8 cellular contexts compared by ENCODE assay signal in the genomic region with DNA sequence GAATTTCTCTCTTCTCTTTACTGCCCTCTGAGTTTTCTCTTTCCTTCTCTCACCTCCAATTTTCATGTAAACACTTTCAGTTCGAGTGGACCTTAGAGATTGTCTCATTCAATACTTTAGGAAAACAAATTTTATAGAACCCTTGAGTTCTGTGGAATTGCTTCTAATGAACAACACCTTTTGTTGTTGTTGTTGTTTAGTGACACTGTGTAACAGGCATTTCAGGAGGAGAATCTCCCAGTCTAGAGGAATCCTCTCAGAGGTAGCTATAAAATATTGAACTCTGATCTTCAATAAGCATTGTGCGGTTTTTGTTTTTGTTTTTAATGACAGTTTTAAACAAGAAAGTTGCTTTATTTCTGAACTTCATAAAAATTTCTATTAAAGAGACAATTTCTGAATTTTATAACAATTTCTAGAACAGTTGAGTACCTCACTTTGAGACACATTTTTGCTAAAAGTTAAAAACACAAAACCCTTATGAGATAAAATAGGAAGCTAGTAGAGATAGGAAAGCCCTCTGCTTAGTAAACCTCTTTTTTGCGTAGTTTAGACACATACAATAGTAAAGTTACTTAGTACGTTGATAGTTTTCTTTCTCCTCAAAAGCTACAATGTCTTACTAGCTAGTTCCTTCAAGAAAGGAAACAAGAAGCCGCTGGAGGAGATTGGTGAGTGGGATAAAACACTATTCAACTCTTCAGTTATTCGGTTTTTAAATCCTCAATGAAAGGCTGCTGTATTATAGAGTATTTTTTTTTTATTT. TPM values are rescaled to one million over a fixed set of nuclear protein-coding genes. Genes with fewer than 3 reads are reported as not detected.
A peak's percentile ranks its signal among the peaks of the same experiment; 100 is the strongest.
DNase-seq lines count a peak whose midpoint lies in the region; ATAC-seq and TF ChIP-seq lines count a peak whose summit lies in the region.

No MANE protein-coding gene starts in this region.

- H3K4me1 ChIP-seq in mammary epithelial cell (ENCODE audit: insufficient read depth, low read length), result peaks cover 13% of the 10 kb centered on the region
- H3K4me1 ChIP-seq in naive thymus-derived CD4-positive, alpha-beta T cell (ENCODE audit: control insufficient read depth in 2 of 2, insufficient read depth in 2 of 2, low read length in 2 of 2), result peaks cover 0 to 9% of the 10 kb centered on the region in 2 donors

- dilution Hi-C loops in mammary epithelial cell (cut with HindIII; ENCODE audit: low sequenced_read_pairs), result no loop called here

- H4K20me1 ChIP-seq in mammary epithelial cell (ENCODE audit: insufficient read depth, low read length), result no peaks in the 10 kb centered on the region

- H2AFZ ChIP-seq in mammary epithelial cell (ENCODE audit: low read depth, low read length), result no peak overlapping the region

- 34% methylated on average over 6 of the region's 6 CpGs for WGBS in mammary epithelial cell (ENCODE audit: low coverage, missing lambda C conversion rate)

- H3K27me3 ChIP-seq in BJ (ENCODE audit: control insufficient read depth, insufficient read depth, low read length) (no peaks in the 10 kb centered on the region), mammary epithelial cell (ENCODE audit: insufficient read depth, low read length) (no peaks in the 10 kb centered on the region)
- no peaks in the 10 kb centered on the region for H3K27me3 ChIP-seq in naive thymus-derived CD4-positive, alpha-beta T cell (ENCODE audit: control insufficient read depth in 2 of 2, insufficient read depth in 2 of 2, low read length in 2 of 2)

- H3K36me3 ChIP-seq in BJ (ENCODE audit: control insufficient read depth, insufficient read depth, low read length) (no peaks in the 10 kb centered on the region), mammary epithelial cell (ENCODE audit: insufficient read depth, low read length) (no peaks in the 10 kb centered on the region)
- H3K36me3 ChIP-seq in naive thymus-derived CD4-positive, alpha-beta T cell (ENCODE audit: control insufficient read depth in 2 of 3, insufficient read depth in 3 of 3, low read length in 3 of 3), result peaks cover 0 to 4% (median 0%) of the 10 kb centered on the region in 3 experiments

- peaks cover 3 to 16% (median 4%) of the 10 kb centered on the region in 5 donors for H3K36me3 Mint-ChIP-seq in naive thymus-derived CD4-positive, alpha-beta T cell
- H3K36me3 Mint-ChIP-seq in activated CD4-positive, alpha-beta T cell treated with anti-CD3 and anti-CD28 coated beads, Interleukin-2, amount 10 ng/mL, durations not matched to agents 7 days and 5 days (ENCODE audit: low read depth), result peaks cover 9% of the 10 kb centered on the region

- intact Hi-C loops in mammary epithelial cell (cut with micrococcal nuclease), result no loop called here
- intact Hi-C loops in naive thymus-derived CD4-positive, alpha-beta T cell (cut with micrococcal nuclease), result no loop called here

- peak overlapping the region in 2 of 10 donors; percentile 11 to 33 for H3K4me3 Mint-ChIP-seq in naive thymus-derived CD4-positive, alpha-beta T cell
- H3K4me3 Mint-ChIP-seq in activated CD4-positive, alpha-beta T cell treated with anti-CD3 and anti-CD28 coated beads, Interleukin-2, amount 10 ng/mL, durations not matched to agents 7 days and 5 days, result no peak overlapping the region

- BruUV-seq in mammary epithelial cell (replicated peaks; lab: Mats Ljungman, UMichigan), result no TSS peak

- no peaks in the 10 kb centered on the region for H3K9me3 Mint-ChIP-seq in naive thymus-derived CD4-positive, alpha-beta T cell
- no peaks in the 10 kb centered on the region for H3K9me3 Mint-ChIP-seq in activated CD4-positive, alpha-beta T cell treated with anti-CD3 and anti-CD28 coated beads, Interleukin-2, amount 10 ng/mL, durations not matched to agents 7 days and 5 days

- H3K9me3 ChIP-seq in mammary epithelial cell (replicated peaks; ENCODE audit: insufficient read depth, low read length), result no peaks in the 10 kb centered on the region
- H3K9me3 ChIP-seq in naive thymus-derived CD4-positive, alpha-beta T cell (ENCODE audit: control insufficient read depth in 2 of 3, low read length in 3 of 3), result no peaks in the 10 kb centered on the region

- H3K4me3 ChIP-seq in BJ (ENCODE audit: low read depth, low read length), result peak overlapping the region; percentile 43
- peak overlapping the region; percentile 57 for H3K4me3 ChIP-seq in Jurkat, Clone E6-1 (ENCODE audit: low read length)
- H3K4me3 ChIP-seq in mammary epithelial cell (replicated peaks in 1 of 3; ENCODE audit: insufficient read depth in 1 of 3, low read depth in 2 of 3, low read length in 3 of 3), result peak overlapping the region in 2 of 3 experiments; percentile 69 to 73
- no peak overlapping the region for H3K4me3 ChIP-seq in naive thymus-derived CD4-positive, alpha-beta T cell (ENCODE audit: low read length)

- peak overlapping the region; percentile 99 for H3K27ac ChIP-seq in mammary epithelial cell (ENCODE audit: insufficient read depth, low read depth, low read length)
- peak overlapping the region; percentile 63 for H3K27ac ChIP-seq in naive thymus-derived CD4-positive, alpha-beta T cell (ENCODE audit: low read depth, low read length)

- no peak for ATAC-seq in naive thymus-derived CD4-positive, alpha-beta T cell
- ATAC-seq in HG02938 (IDR thresholded peaks at IDR 0.05; ENCODE audit: unreplicated experiment), result no peak
- ATAC-seq in GM19395 (IDR thresholded peaks at IDR 0.05; ENCODE audit: unreplicated experiment), result no peak
- ATAC-seq in GM21723 (IDR thresholded peaks at IDR 0.05; ENCODE audit: unreplicated experiment), result no peak

- in situ Hi-C loops in mammary epithelial cell (cut with MboI; ENCODE audit: low sequenced_read_pairs in 2 of 2), result no loop called here

- H3K9ac ChIP-seq in mammary epithelial cell (ENCODE audit: insufficient read depth, low read length), result peak overlapping the region; percentile 98

- TF ChIP-seq CTCF in BJ (IDR thresholded peaks at IDR 0.05; ENCODE audit: insufficient read depth, low read depth, low read length), result no peak
- no peak for TF ChIP-seq CTCF in mammary epithelial cell (conservative IDR thresholded peaks at IDR 0.05 in 1 of 2, IDR thresholded peaks at IDR 0.05 in 1 of 2; ENCODE audit: extremely low read depth in 1 of 2, insufficient read depth in 1 of 2, low read depth in 1 of 2, low read length in 2 of 2)

- POLR2A ChIA-PET in BJ (lab: Charles Lee), result interaction anchor here (0.6 kb wide), 1 partner anchor 10 kb away, joined by 3 read pairs; no protein-coding TSS in a partner anchor
- POLR2A ChIA-PET in naive thymus-derived CD4-positive, alpha-beta T cell (lab: Charles Lee), result interaction anchor here (0.8 to 3.7 kb wide), 3 partner anchors 9 to 46 kb away, joined by 3 to 15 read pairs (median 11); a partner anchor contains a TSS
- POLR2A ChIA-PET in activated CD4-positive, alpha-beta T cell treated with anti-CD3 and anti-CD28 coated beads, Interleukin-2, amount 10 ng/mL, durations not matched to agents 7 days and 5 days (lab: Charles Lee), result interaction anchor here (0.6 to 1.0 kb wide), 3 partner anchors 9 to 38 kb away, joined by 3 to 4 read pairs (median 3); no protein-coding TSS in a partner anchor

- H3K27me3 Mint-ChIP-seq in naive thymus-derived CD4-positive, alpha-beta T cell, result no peaks in the 10 kb centered on the region
- H3K27me3 Mint-ChIP-seq in activated CD4-positive, alpha-beta T cell treated with anti-CD3 and anti-CD28 coated beads, Interleukin-2, amount 10 ng/mL, durations not matched to agents 7 days and 5 days, result no peaks in the 10 kb centered on the region

- peak overlapping the region; percentile 89 for H3K4me2 ChIP-seq in mammary epithelial cell (ENCODE audit: insufficient read depth, low read depth, low read length)

- CTCF ChIA-PET in BJ (lab: Yijun Ruan, JAX) (interaction anchor here (1.2 to 2.0 kb wide), 3 partner anchors 10 to 51 kb away, joined by 3 to 5 read pairs (median 4); a partner anchor contains a TSS), mammary epithelial cell (lab: Charles Lee; ENCODE audit: low non-redundant PET) (interaction anchor here (0.7 to 0.9 kb wide), 2 partner anchors 46 kb away, joined by 3 to 4 read pairs; no protein-coding TSS in a partner anchor)
- CTCF ChIA-PET in naive thymus-derived CD4-positive, alpha-beta T cell (lab: Charles Lee), result interaction anchor here (0.6 to 1.0 kb wide), 2 partner anchors 9 to 14 kb away, joined by 3 to 7 read pairs; no protein-coding TSS in a partner anchor
- CTCF ChIA-PET in activated CD4-positive, alpha-beta T cell treated with anti-CD3 and anti-CD28 coated beads, Interleukin-2, amount 10 ng/mL, durations not matched to agents 7 days and 5 days (lab: Charles Lee), result interaction anchor here (0.7 to 1.7 kb wide), 5 partner anchors 10 to 41 kb away, joined by 3 to 6 read pairs (median 4); a partner anchor contains a TSS

- peaks cover 46% of the 10 kb centered on the region for H3K79me2 ChIP-seq in mammary epithelial cell (ENCODE audit: insufficient read depth, low read length)

- H3K27ac Mint-ChIP-seq in naive thymus-derived CD4-positive, alpha-beta T cell, result peak overlapping the region in 7 of 9 donors; percentile 12 to 95 (median 81)
- no peak overlapping the region for H3K27ac Mint-ChIP-seq in activated CD4-positive, alpha-beta T cell treated with anti-CD3 and anti-CD28 coated beads, Interleukin-2, amount 10 ng/mL, durations not matched to agents 7 days and 5 days

- peaks cover 14 to 62% (median 42%) of the 10 kb centered on the region in 7 donors for H3K4me1 Mint-ChIP-seq in naive thymus-derived CD4-positive, alpha-beta T cell
- peaks cover 19% of the 10 kb centered on the region for H3K4me1 Mint-ChIP-seq in activated CD4-positive, alpha-beta T cell treated with anti-CD3 and anti-CD28 coated beads, Interleukin-2, amount 10 ng/mL, durations not matched to agents 7 days and 5 days

- DNase-seq in BJ (ENCODE audit: low read depth) (no peak), mammary epithelial cell (peak; percentile 2)
- no peak for DNase-seq in Jurkat, Clone E6-1 (ENCODE audit: low read depth, low spot score)
- DNase-seq in naive thymus-derived CD4-positive, alpha-beta T cell, result no peak
- no peak for DNase-seq in activated CD4-positive, alpha-beta T cell treated with anti-CD3 and anti-CD28 coated beads, Interleukin-2, amount 10 ng/mL, durations not matched to agents 7 days and 5 days

RNA-seq across cellular contexts. Expression of a gene that starts 38.8 kb away (rescaled TPM):
- polyA plus RNA-seq in BJ (2011; rRNA removed), result 12.4 and 21.2 TPM in 2 replicates
- polyA minus RNA-seq in BJ (2011; rRNA and poly(A)+ RNA removed), result 15.8 and 18.5 TPM in 2 replicates
- polyA plus RNA-seq in Jurkat, Clone E6-1 (2012; ENCODE audit: insufficient read depth, insufficient read length), result 27.5 TPM
- 10 to 100 TPM; 29.4 to 30.2 TPM for total RNA-seq in mammary epithelial cell
- 13.0 TPM for polyA plus RNA-seq in mammary epithelial cell
- polyA minus RNA-seq in mammary epithelial cell, result 28.2 TPM
- 10 to 100 TPM; 15.5 to 35.0 (median 29.3) TPM for total RNA-seq in naive thymus-derived CD4-positive, alpha-beta T cell
- 10 to 100 TPM in 1 of 2 donors, 1 to 10 TPM in 1; 7.6 to 17.7 TPM for polyA plus RNA-seq in naive thymus-derived CD4-positive, alpha-beta T cell
- total RNA-seq in activated CD4-positive, alpha-beta T cell treated with anti-CD3 and anti-CD28 coated beads, Interleukin-2, amount 10 ng/mL, durations not matched to agents 7 days and 5 days, result 10 to 100 TPM; 27.9 to 28.6 TPM

RNA-seq across cellular contexts. Expression of a gene that starts 46.8 kb away (rescaled TPM):
- 2.3 and 4.9 TPM in 2 replicates for polyA plus RNA-seq in BJ (2011; rRNA removed)
- 7.3 and 8.5 TPM in 2 replicates for polyA minus RNA-seq in BJ (2011; rRNA and poly(A)+ RNA removed)
- polyA plus RNA-seq in Jurkat, Clone E6-1 (2012; ENCODE audit: insufficient read depth, insufficient read length), result 10.8 TPM
- 10 to 100 TPM; 14.7 to 20.7 TPM for total RNA-seq in mammary epithelial cell
- polyA plus RNA-seq in mammary epithelial cell, result 4.7 TPM
- polyA minus RNA-seq in mammary epithelial cell, result 3.6 TPM
- 10 to 100 TPM; 13.7 to 21.0 (median 17.4) TPM for total RNA-seq in naive thymus-derived CD4-positive, alpha-beta T cell
- polyA plus RNA-seq in naive thymus-derived CD4-positive, alpha-beta T cell, result 10 to 100 TPM in 1 of 2 donors, 1 to 10 TPM in 1; 7.8 to 11.9 TPM
- 10 to 100 TPM; 15.1 to 15.4 TPM for total RNA-seq in activated CD4-positive, alpha-beta T cell treated with anti-CD3 and anti-CD28 coated beads, Interleukin-2, amount 10 ng/mL, durations not matched to agents 7 days and 5 days
